ENCODE assay signal across 17 cellular contexts in genomic region chr12:28034271-28034670, GRCh38.
"Had no signal": no experiment of that assay in that cellular context is flagged by ENCODE, and none has a peak within 500 bp of the region (broad histone marks: within the 10 kb centered on the region; RNA-seq: fewer than 3 reads in every experiment).

No MANE protein-coding gene starts in this region.

- H3K27me3 Mint-ChIP-seq: stimulated activated naive CD8-positive, alpha-beta T cell treated with anti-CD3 and anti-CD28 coated beads, Interleukin-15, amount 100 ng/mL, for 72 hours had no signal

- H3K27ac Mint-ChIP-seq: activated naive CD4-positive, alpha-beta T cell treated with anti-CD3 and anti-CD28 coated beads, Interleukin-2, amount 50 U/mL, for 72 hours; mesothelial cell of epicardium; T-helper 2 cell treated with Interferon-gamma antibody and Interleukin-4, amounts not matched to agents 5 μg/mL and 100 μg/mL, for 36 hours had no signal

- DNase-seq: activated CD4-positive, alpha-beta T cell treated with anti-CD3 and anti-CD28 coated beads, Interleukin-2, amount 50 U/mL, for 48 hours; activated effector memory CD4-positive, alpha-beta T cell treated with anti-CD3 and anti-CD28 coated beads, Interleukin-2, amount 50 U/mL, for 16 hours; activated T-cell treated with anti-CD3 and anti-CD28 coated beads, Interleukin-2, amount 50 U/mL, for 4 hours; amygdala; dermis blood vessel endothelial cell; gastrocnemius medialis; islet precursor cell; left ventricle myocardium superior; ovary; stimulated activated CD4-positive, alpha-beta T cell treated with anti-CD3 and anti-CD28 coated beads, Interleukin-4, amount 100 ng/mL, for 24 hours; stimulated activated naive CD8-positive, alpha-beta T cell treated with anti-CD3 and anti-CD28 coated beads, Interleukin-15, amount 100 ng/mL, for 72 hours; testis had no signal

- ATAC-seq: activated CD4-positive, CD25-positive, alpha-beta regulatory T cell treated with anti-CD3 and anti-CD28 coated beads, Interleukin-2, amount 50 U/mL, for 24 hours; activated naive CD4-positive, alpha-beta T cell treated with anti-CD3 and anti-CD28 coated beads, Interleukin-2, amount 50 U/mL, for 72 hours; activated T-cell treated with anti-CD3 and anti-CD28 coated beads, Interleukin-2, amount 50 U/mL, for 4 hours; gastrocnemius medialis; left ventricle myocardium superior; stimulated activated naive CD8-positive, alpha-beta T cell treated with anti-CD3 and anti-CD28 coated beads, Interleukin-15, amount 100 ng/mL, for 72 hours had no signal

- H3K4me3 ChIP-seq: gastrocnemius medialis, ovary, testis had no signal

- H3K27me3 ChIP-seq: gastrocnemius medialis, ovary, testis had no signal

- H3K4me1 Mint-ChIP-seq: neural crest cell; stimulated activated naive CD8-positive, alpha-beta T cell treated with anti-CD3 and anti-CD28 coated beads, Interleukin-15, amount 100 ng/mL, for 72 hours had no signal

- H3K9me3 Mint-ChIP-seq: activated naive CD4-positive, alpha-beta T cell treated with anti-CD3 and anti-CD28 coated beads, Interleukin-2, amount 50 U/mL, for 72 hours; activated T-cell treated with anti-CD3 and anti-CD28 coated beads, Interleukin-2, amount 50 U/mL, for 4 hours; mesothelial cell of epicardium; neural crest cell; stimulated activated naive CD8-positive, alpha-beta T cell treated with anti-CD3 and anti-CD28 coated beads, Interleukin-15, amount 100 ng/mL, for 72 hours; T-helper 2 cell treated with Interferon-gamma antibody and Interleukin-4, amounts not matched to agents 5 μg/mL and 100 μg/mL, for 36 hours had no signal

- H3K4me3 Mint-ChIP-seq: activated T-cell treated with anti-CD3 and anti-CD28 coated beads, Interleukin-2, amount 50 U/mL, for 4 hours; mesothelial cell of epicardium; neural crest cell; stimulated activated naive CD8-positive, alpha-beta T cell treated with anti-CD3 and anti-CD28 coated beads, Interleukin-15, amount 100 ng/mL, for 72 hours; T-helper 2 cell treated with Interferon-gamma antibody and Interleukin-4, amounts not matched to agents 5 μg/mL and 100 μg/mL, for 36 hours had no signal

- H3K36me3 Mint-ChIP-seq: activated naive CD4-positive, alpha-beta T cell treated with anti-CD3 and anti-CD28 coated beads, Interleukin-2, amount 50 U/mL, for 72 hours; mesothelial cell of epicardium had no signal

- H3K36me3 ChIP-seq: gastrocnemius medialis, ovary had no signal

- H3K4me1 ChIP-seq: gastrocnemius medialis, testis had no signal

- H3K27ac ChIP-seq: gastrocnemius medialis, ovary, testis had no signal

- H3K9me3 ChIP-seq: gastrocnemius medialis, ovary, testis had no signal
